13 cellular contexts compared by ENCODE assay signal in genomic region chr1:21906173-21907078, GRCh38. TPM values are rescaled to one million over a fixed set of nuclear protein-coding genes. Genes with fewer than 3 reads are reported as not detected.
DNase-seq lines count a peak whose midpoint lies in the region; FAIRE-seq and TF ChIP-seq lines count a peak whose summit lies in the region.
"Had no signal": no experiment of that assay in that cellular context is flagged by ENCODE, and none has a peak within 500 bp of the region (broad histone marks: within the 10 kb centered on the region; RNA-seq: fewer than 3 reads in every experiment).

No MANE protein-coding gene starts in this region.

- H3K27me3 ChIP-seq in H7 (ENCODE audit: control insufficient read depth, insufficient read depth, low read length), result no peaks in the 10 kb centered on the region
- H3K27me3 ChIP-seq in skeletal muscle satellite cell (ENCODE audit: control insufficient read depth, insufficient read depth, low read length), result no peaks in the 10 kb centered on the region

- H3K27me3 Mint-ChIP-seq in dendritic cell treated with granulocyte-macrophage colony-stimulating factor and Interleukin-4, amounts not matched to agents 40 ng/mL and 50 ng/mL, for 4 days, result peaks cover 5% of the 10 kb centered on the region
- no peaks in the 10 kb centered on the region for H3K27me3 Mint-ChIP-seq in mesothelial cell of epicardium (ENCODE audit: low read depth)

- peaks cover 7% of the 10 kb centered on the region for H3K36me3 Mint-ChIP-seq in dendritic cell treated with granulocyte-macrophage colony-stimulating factor and Interleukin-4, amounts not matched to agents 40 ng/mL and 50 ng/mL, for 4 days (ENCODE audit: low read depth)
- H3K36me3 Mint-ChIP-seq in mesothelial cell of epicardium, result no peaks in the 10 kb centered on the region
- H3K36me3 Mint-ChIP-seq: CD8-positive, alpha-beta T cell had no signal

- peaks cover 26 to 65% of the 10 kb centered on the region in 2 donors for H3K4me1 ChIP-seq in kidney (ENCODE audit: control insufficient read depth in 1 of 2, insufficient read depth in 1 of 2, low read depth in 1 of 2, low read length in 2 of 2)
- peaks cover 82% of the 10 kb centered on the region for H3K4me1 ChIP-seq in skeletal muscle satellite cell (ENCODE audit: control insufficient read depth, insufficient read depth, low read length)

- no peak overlapping the region for H3K9ac ChIP-seq in kidney (ENCODE audit: low read length in 2 of 2)
- H3K9ac ChIP-seq in skeletal muscle satellite cell (ENCODE audit: low read depth, low read length), result peak overlapping the region; percentile 90

- peak overlapping the region; percentile 93 for H3K27ac Mint-ChIP-seq in dendritic cell treated with granulocyte-macrophage colony-stimulating factor and Interleukin-4, amounts not matched to agents 40 ng/mL and 50 ng/mL, for 4 days
- no peak overlapping the region for H3K27ac Mint-ChIP-seq in mesothelial cell of epicardium
- H3K27ac Mint-ChIP-seq: CD8-positive, alpha-beta T cell had no signal

- no peak overlapping the region for H3K4me3 Mint-ChIP-seq in dendritic cell treated with granulocyte-macrophage colony-stimulating factor and Interleukin-4, amounts not matched to agents 40 ng/mL and 50 ng/mL, for 4 days
- H3K4me3 Mint-ChIP-seq in mesothelial cell of epicardium, result no peak overlapping the region
- H3K4me3 Mint-ChIP-seq: CD8-positive, alpha-beta T cell had no signal

- H3K27ac ChIP-seq in kidney (ENCODE audit: low read depth in 2 of 2, low read length in 2 of 2), result peak overlapping the region; percentile 68 to 77

- TF ChIP-seq CTCF in kidney (IDR thresholded peaks at IDR 0.05; ENCODE audit: borderline replicate concordance, extremely low read depth, insufficient read depth) (no peak), mesothelial cell of epicardium (IDR thresholded peaks at IDR 0.05; ENCODE audit: unreplicated experiment) (no peak)

- intact Hi-C loops in dendritic cell treated with granulocyte-macrophage colony-stimulating factor and Interleukin-4, amounts not matched to agents 40 ng/mL and 50 ng/mL, for 4 days (cut with micrococcal nuclease), result no loop called here
- intact Hi-C loops in kidney (cut with DNase I), result no loop called here

- H3K9me3 Mint-ChIP-seq in dendritic cell treated with granulocyte-macrophage colony-stimulating factor and Interleukin-4, amounts not matched to agents 40 ng/mL and 50 ng/mL, for 4 days, result no peaks in the 10 kb centered on the region
- no peaks in the 10 kb centered on the region for H3K9me3 Mint-ChIP-seq in mesothelial cell of epicardium
- H3K9me3 Mint-ChIP-seq: CD8-positive, alpha-beta T cell had no signal

- H3K9me3 ChIP-seq in kidney (ENCODE audit: control insufficient read depth in 1 of 2, low read length in 2 of 2), result no peaks in the 10 kb centered on the region
- H3K9me3 ChIP-seq in skeletal muscle satellite cell (replicated peaks; ENCODE audit: low read length), result no peaks in the 10 kb centered on the region

- H3K4me2 ChIP-seq in skeletal muscle satellite cell (ENCODE audit: low read length), result peak overlapping the region; percentile 68

- no peak for FAIRE-seq in kidney (lab: Jason Lieb, UNC)
- FAIRE-seq: HTR-8/SVneo had no signal

- H3K4me3 ChIP-seq in H7 (ENCODE audit: insufficient read depth, low read depth, low read length) (no peak overlapping the region), kidney (ENCODE audit: low read length in 2 of 2) (no peak overlapping the region), skeletal muscle satellite cell (ENCODE audit: low read length) (peak overlapping the region; percentile 23)

- H3K4me1 Mint-ChIP-seq in dendritic cell treated with granulocyte-macrophage colony-stimulating factor and Interleukin-4, amounts not matched to agents 40 ng/mL and 50 ng/mL, for 4 days (ENCODE audit: low read depth), result peaks cover 85% of the 10 kb centered on the region
- peaks cover 25% of the 10 kb centered on the region for H3K4me1 Mint-ChIP-seq in mesothelial cell of epicardium

- H3K36me3 ChIP-seq in H7 (replicated peaks; ENCODE audit: control insufficient read depth, insufficient read depth, low read length) (no peaks in the 10 kb centered on the region), kidney (ENCODE audit: control insufficient read depth in 1 of 2, insufficient read depth in 2 of 2, low read length in 2 of 2) (no peaks in the 10 kb centered on the region), skeletal muscle satellite cell (ENCODE audit: insufficient read depth, low read length) (peaks cover 32% of the 10 kb centered on the region)

- DNase-seq in H7, result peak; percentile 64
- DNase-seq in kidney, result peak; percentile 94
- DNase-seq in mesothelial cell of epicardium (ENCODE audit: low spot score in 2 of 2, unreplicated experiment in 2 of 2), result no peak
- DNase-seq in DMS79 treated with DMSO at 0.1 percent for 48 hours (lab: John Stamatoyannopoulos, UW), result no peak
- no peak for DNase-seq in NCI-H748 treated with DMSO at 0.1 percent for 48 hours (lab: John Stamatoyannopoulos, UW)
- DNase-seq in effector CD4-positive, alpha-beta T cell, result no peak
- DNase-seq: CD8-positive, alpha-beta T cell; NCI-H526; nucleus accumbens; T-helper 9 cell had no signal

RNA-seq across cellular contexts. Expression of gene HSPG2, which starts 30.7 kb away (rescaled TPM):
- 43.5 and 49.2 TPM in 2 replicates for total RNA-seq in H7 (2014; rRNA removed; shearing (Covaris generic))
- total RNA-seq in kidney (510 TPM), mesothelial cell of epicardium (221 to 226 TPM (median 221 TPM) in 3 replicates)
- 60.4 TPM for polyA plus RNA-seq in kidney (ENCODE audit: insufficient read depth, low read depth, low replicate concordance)
- total RNA-seq in skeletal muscle satellite cell (2012; rRNA removed), result 149 and 214 TPM in 2 replicates

Comparison
In these comparisons a context has a peak if more than half of its experiments do, and no peak if none do; other contexts are left out.
1. DNase-seq: peak in H7 (single experiment) and kidney (single experiment); none in mesothelial cell of epicardium (0 of 2), DMS79 treated with DMSO at 0.1 percent for 48 hours (single experiment), NCI-H748 treated with DMSO at 0.1 percent for 48 hours (single experiment) and effector CD4-positive, alpha-beta T cell (single experiment).